Comparison of ENCODE assay signal across 11 cellular contexts in genomic region chr21:41765393-41765950, GRCh38. TPM values are rescaled to one million over a fixed set of nuclear protein-coding genes. Genes with fewer than 3 reads are reported as not detected.
DNase-seq lines count a peak whose midpoint lies in the region; ATAC-seq, FAIRE-seq and TF ChIP-seq lines count a peak whose summit lies in the region.
"Had no signal": no experiment of that assay in that cellular context is flagged by ENCODE, and none has a peak within 500 bp of the region (broad histone marks: within the 10 kb centered on the region; RNA-seq: fewer than 3 reads in every experiment).

No MANE protein-coding gene starts in this region.

- 39% methylated on average over 11 of the region's 14 CpGs for WGBS in A549 (ENCODE audit: missing lambda C conversion rate)

- POLR2A ChIA-PET in A549 (lab: Yijun Ruan, JAX): interaction anchor here (1.4 to 3.9 kb wide), 2 partner anchors 86 to 152 kb away, joined by 4 to 36 read pairs; no protein-coding TSS in a partner anchor

- H3K27ac ChIP-seq in A549: peak overlapping the region; percentile 74 to 92
- H3K27ac ChIP-seq: brain microvascular endothelial cell had no signal

- intact Hi-C loops in mucosa of descending colon (cut with DNase I, micrococcal nuclease): loop anchor here in 1 of 2 donors (10.0 kb wide), 1 partner anchor 151 kb away; no protein-coding TSS in a partner anchor

- no peak for TF ChIP-seq RAD21 in A549 (conservative IDR thresholded peaks at IDR 0.05 in 1 of 2, IDR thresholded peaks at IDR 0.05 in 1 of 2)

- H3K4me1 ChIP-seq in A549 (peaks cover 52% of the 10 kb centered on the region), mucosa of descending colon (ENCODE audit: low read depth) (peaks cover 13% of the 10 kb centered on the region)

- TF ChIP-seq EP300 in A549 (IDR thresholded peaks at IDR 0.05): no peak

- peaks cover 31% of the 10 kb centered on the region for H3K4me1 Mint-ChIP-seq in activated CD8-positive, alpha-beta memory T cell treated with anti-CD3 and anti-CD28 coated beads, Interleukin-2, amount 10 ng/mL, durations not matched to agents 7 days and 5 days

- CTCF ChIA-PET in A549 (lab: Yijun Ruan, JAX): interaction anchor here (0.6 to 14.3 kb wide), 8 partner anchors 9 to 152 kb away, joined by 3 to 172 read pairs (median 4); no protein-coding TSS in a partner anchor
- CTCF ChIA-PET in activated CD8-positive, alpha-beta memory T cell treated with anti-CD3 and anti-CD28 coated beads, Interleukin-2, amount 10 ng/mL, durations not matched to agents 7 days and 5 days (lab: Charles Lee): interaction anchor here (1.5 kb wide), 1 partner anchor 482 kb away, joined by 3 read pairs; no protein-coding TSS in a partner anchor

- no peak for ATAC-seq in A549
- ATAC-seq in mucosa of descending colon: no peak
- no peak for ATAC-seq in GM21360 (IDR thresholded peaks at IDR 0.05; ENCODE audit: unreplicated experiment)
- ATAC-seq in activated CD8-positive, alpha-beta memory T cell treated with anti-CD3 and anti-CD28 coated beads, Interleukin-2, amount 10 ng/mL, durations not matched to agents 7 days and 5 days: no peak
- ATAC-seq: activated CD4-positive, CD25-positive, alpha-beta regulatory T cell treated with anti-CD3 and anti-CD28 coated beads, Interleukin-2, amount 50 U/mL, for 24 hours; heart left ventricle had no signal

- H3K27me3 Mint-ChIP-seq in activated CD8-positive, alpha-beta memory T cell treated with anti-CD3 and anti-CD28 coated beads, Interleukin-2, amount 10 ng/mL, durations not matched to agents 7 days and 5 days: peaks cover 90% of the 10 kb centered on the region

- H3K36me3 Mint-ChIP-seq in activated CD8-positive, alpha-beta memory T cell treated with anti-CD3 and anti-CD28 coated beads, Interleukin-2, amount 10 ng/mL, durations not matched to agents 7 days and 5 days: peaks cover 6% of the 10 kb centered on the region

- no peaks in the 10 kb centered on the region for H3K36me3 ChIP-seq in mucosa of descending colon (ENCODE audit: low read depth)
- H3K36me3 ChIP-seq: brain microvascular endothelial cell, heart left ventricle had no signal

- H3K9me3 ChIP-seq in A549: no peaks in the 10 kb centered on the region
- no peaks in the 10 kb centered on the region for H3K9me3 ChIP-seq in mucosa of descending colon
- H3K9me3 ChIP-seq: heart left ventricle had no signal

- TF ChIP-seq CTCF in A549 (IDR thresholded peaks at IDR 0.05) (no peak), mucosa of descending colon (IDR thresholded peaks at IDR 0.05) (no peak)

- no peaks in the 10 kb centered on the region for H3K9me3 Mint-ChIP-seq in activated CD8-positive, alpha-beta memory T cell treated with anti-CD3 and anti-CD28 coated beads, Interleukin-2, amount 10 ng/mL, durations not matched to agents 7 days and 5 days (ENCODE audit: low read depth)

- H3K4me3 Mint-ChIP-seq in activated CD8-positive, alpha-beta memory T cell treated with anti-CD3 and anti-CD28 coated beads, Interleukin-2, amount 10 ng/mL, durations not matched to agents 7 days and 5 days: no peak overlapping the region

- FAIRE-seq in A549 (lab: Jason Lieb, UNC): no peak

- H3K4me3 ChIP-seq in A549 (peak overlapping the region; percentile 92), mucosa of descending colon (peak overlapping the region; percentile 20)

- H3K27ac Mint-ChIP-seq in activated CD8-positive, alpha-beta memory T cell treated with anti-CD3 and anti-CD28 coated beads, Interleukin-2, amount 10 ng/mL, durations not matched to agents 7 days and 5 days: no peak overlapping the region

- peak overlapping the region; percentile 99 for H3K4me2 ChIP-seq in A549

- DNase-seq in A549 (ENCODE audit: low read depth in 1 of 2, low spot score in 1 of 2): no peak
- peak; percentile 42 for DNase-seq in HT-29 (ENCODE audit: low spot score)
- DNase-seq in ecto neural progenitor cell (ENCODE audit: low spot score): peak; percentile 43
- no peak for DNase-seq in mucosa of descending colon
- DNase-seq in HPDE6-E6E7 (ENCODE audit: extremely low spot score): no peak
- no peak for DNase-seq in activated CD8-positive, alpha-beta memory T cell treated with anti-CD3 and anti-CD28 coated beads, Interleukin-2, amount 10 ng/mL, durations not matched to agents 7 days and 5 days
- no peak for DNase-seq in SW 1271 (lab: John Stamatoyannopoulos, UW)
- DNase-seq: brain microvascular endothelial cell, heart left ventricle had no signal

- no peak for TF ChIP-seq POLR2A in A549 (IDR thresholded peaks at IDR 0.05; ENCODE audit: low read length)

TF ChIP-seq in A549, 52 proteins besides CTCF, POLR2A, EP300 and RAD21:
- no peak for TF ChIP-seq CBX8 (IDR thresholded peaks at IDR 0.05)
- TF ChIP-seq HEYL (CRISPR knock-in tag; IDR thresholded peaks at IDR 0.05): no peak
- no peak for TF ChIP-seq PHF8 (IDR thresholded peaks at IDR 0.05; ENCODE audit: borderline replicate concordance, low read depth)
- TF ChIP-seq ZNF302 (CRISPR knock-in tag; IDR thresholded peaks at IDR 0.05): no peak

RNA-seq across cellular contexts. Expression of gene RIPK4, which starts 1.4 kb away (rescaled TPM):
- polyA plus RNA-seq in A549 (2011; rRNA removed) (3.0 and 3.3 TPM in 2 replicates), A549 (2017; fragmentation: RNase III; extraction: RNeasy Plus Mini Kit Qiagen cat#74134 plus additional on column Dnase treatment) (5.1 to 6.4 TPM (median 5.7 TPM) in 3 replicates)
- polyA plus RNA-seq in A549 (2012; cell fraction: cytosol; rRNA removed): 5.8 and 8.1 TPM in 2 replicates
- polyA plus RNA-seq in A549 (2012; cell fraction: nucleus; rRNA removed): 29.3 and 29.7 TPM in 2 replicates
- polyA minus RNA-seq in A549 (2011; rRNA and poly(A)+ RNA removed): 5.0 and 8.3 TPM in 2 replicates
- 54.3 and 60.9 TPM in 2 replicates for total RNA-seq in HT-29 (2014; rRNA removed; shearing (Covaris generic))
- 10 to 100 TPM in 2 of 3 donors, 1 to 10 TPM in 1; 5.1 to 14.8 (median 10.2) TPM for total RNA-seq in mucosa of descending colon
- not detected for total RNA-seq in activated CD8-positive, alpha-beta memory T cell treated with anti-CD3 and anti-CD28 coated beads, Interleukin-2, amount 10 ng/mL, durations not matched to agents 7 days and 5 days

Comparison
In these comparisons a context has a peak if more than half of its experiments do, and no peak if none do; other contexts are left out.
1. DNase-seq: peak in HT-29 (single experiment) and ecto neural progenitor cell (single experiment); none in A549 (0 of 2), mucosa of descending colon (0 of 3), HPDE6-E6E7 (single experiment), activated CD8-positive, alpha-beta memory T cell treated with anti-CD3 and anti-CD28 coated beads, Interleukin-2, amount 10 ng/mL, durations not matched to agents 7 days and 5 days (single experiment) and SW 1271 (0 of 2).
2. RNA of gene RIPK4, which starts 1.4 kb away (total RNA-seq): 54.3 to 60.9 TPM in HT-29 and 5.1 to 14.8 TPM in mucosa of descending colon; not detected in activated CD8-positive, alpha-beta memory T cell treated with anti-CD3 and anti-CD28 coated beads, Interleukin-2, amount 10 ng/mL, durations not matched to agents 7 days and 5 days; every median in the first group is over 4 times any median in the second.